In the genomic region with DNA sequence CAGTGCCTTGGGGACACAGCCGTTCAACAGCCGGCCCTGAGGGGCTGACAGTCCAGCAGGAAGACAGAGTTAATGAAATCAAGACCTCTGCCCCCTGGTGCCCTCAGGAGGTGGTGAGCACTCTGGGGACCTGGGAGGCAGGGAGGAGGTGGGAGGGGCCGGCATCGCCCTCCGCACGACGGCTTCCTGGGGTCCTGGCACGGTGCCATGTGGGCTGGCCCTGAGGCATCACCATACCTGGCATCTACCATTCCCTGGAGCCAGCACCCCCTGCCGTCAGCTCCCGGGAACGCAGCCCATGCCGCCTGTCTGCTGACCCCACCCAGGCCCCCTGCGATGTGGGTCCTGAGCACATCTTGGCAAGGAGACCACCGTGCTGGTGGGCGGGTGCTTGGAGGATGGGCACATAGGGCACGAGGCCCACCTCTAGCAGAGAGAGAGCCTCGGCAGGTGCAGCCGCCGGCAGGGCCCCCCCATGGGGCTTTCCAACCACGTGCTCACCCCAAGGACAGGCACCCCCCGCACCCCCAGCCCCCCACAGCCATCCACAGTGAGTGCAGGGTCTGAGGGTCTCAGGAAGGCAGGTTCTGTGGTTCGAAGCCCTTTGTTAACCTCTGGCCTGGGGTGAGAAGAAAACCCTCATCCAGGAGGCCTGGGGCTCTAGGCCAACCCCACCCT, we compare ENCODE assay signal across 8 cellular contexts. TPM values are rescaled to one million over a fixed set of nuclear protein-coding genes. Genes with fewer than 3 reads are reported as not detected.
DNase-seq lines count a peak whose midpoint lies in the region; ATAC-seq and TF ChIP-seq lines count a peak whose summit lies in the region.

No MANE protein-coding gene starts in this region.

- H2AK5ac ChIP-seq in mesenchymal stem cell (ENCODE audit: low read length, severe bottlenecking), result no peak overlapping the region

- H3K23ac ChIP-seq in mesenchymal stem cell (ENCODE audit: low read length in 2 of 2), result no peak overlapping the region

- H3K36me3 ChIP-seq in mesenchymal stem cell (ENCODE audit: control insufficient read depth in 1 of 2, insufficient read depth in 2 of 2, low read depth in 1 of 2, low read length in 2 of 2), result peaks cover 0 to 20% of the 10 kb centered on the region in 2 experiments

- no peak overlapping the region for H2BK12ac ChIP-seq in mesenchymal stem cell (ENCODE audit: low read length in 2 of 2)

- ATAC-seq in GM18502 (IDR thresholded peaks at IDR 0.05; ENCODE audit: poor library complexity, unreplicated experiment), result no peak

- no peak overlapping the region for H3K18ac ChIP-seq in mesenchymal stem cell (ENCODE audit: low read depth in 1 of 2, low read length in 2 of 2)

- H3K4me1 ChIP-seq in mesenchymal stem cell (ENCODE audit: control insufficient read depth, insufficient read depth, low read depth, low read length), result peaks cover 10% of the 10 kb centered on the region

- H2BK120ac ChIP-seq in mesenchymal stem cell (ENCODE audit: low read depth, low read length), result no peak overlapping the region

- DNase-seq in GM12865 (ENCODE audit: low read depth), result peak; percentile 44
- peak; percentile 64 for DNase-seq in NCI-H2227 treated with DMSO at 0.1 percent for 48 hours (lab: John Stamatoyannopoulos, UW)
- peak; percentile 85 for DNase-seq in activated CD8-positive, alpha-beta memory T cell treated with anti-CD3 and anti-CD28 coated beads, Interleukin-2, amount 50 U/mL, for 48 hours
- peak; percentile 24 for DNase-seq in fibroblast of pulmonary artery (ENCODE audit: low read depth)
- DNase-seq in stimulated activated CD4-positive, alpha-beta T cell treated with anti-CD3 and anti-CD28 coated beads, Interleukin-12 subunit alpha, Interleukin-12 subunit beta, amount 100 ng/mL, for 48 hours (ENCODE audit: low read depth in 2 of 3, low spot score in 1 of 3), result peak; percentile 8 to 34 (median 24)
- DNase-seq in mesenchymal stem cell, result no peak
- DNase-seq in AML-193 (lab: John Stamatoyannopoulos, UW), result no peak

- no peak overlapping the region for H3K4me3 ChIP-seq in GM12865 (ENCODE audit: low read depth, low read length)
- H3K4me3 ChIP-seq in fibroblast of pulmonary artery (replicated peaks; ENCODE audit: low read depth, low read length), result no peak overlapping the region
- no peak overlapping the region for H3K4me3 ChIP-seq in mesenchymal stem cell (ENCODE audit: insufficient read depth in 1 of 2, low read depth in 1 of 2, low read length in 2 of 2)

- no peaks in the 10 kb centered on the region for H3K79me1 ChIP-seq in mesenchymal stem cell (replicated peaks; ENCODE audit: low read length, poor library complexity, severe bottlenecking)

- H3K27ac ChIP-seq in mesenchymal stem cell (ENCODE audit: low read length, poor library complexity, severe bottlenecking), result no peak overlapping the region

- no peak overlapping the region for H4K91ac ChIP-seq in mesenchymal stem cell (ENCODE audit: low read length)

- H3K27me3 ChIP-seq in mesenchymal stem cell (ENCODE audit: control insufficient read depth in 1 of 2, insufficient read depth in 1 of 2, low read length in 2 of 2), result no peaks in the 10 kb centered on the region

- H4K8ac ChIP-seq in mesenchymal stem cell (ENCODE audit: low read length), result no peak overlapping the region

- H2BK15ac ChIP-seq in mesenchymal stem cell (ENCODE audit: low read depth, poor library complexity, severe bottlenecking), result no peak overlapping the region

- WGBS in mesenchymal stem cell, result 85% methylated on average over 18 of the region's 22 CpGs

- no peak overlapping the region for H3K4ac ChIP-seq in mesenchymal stem cell (ENCODE audit: low read depth in 1 of 2, low read length in 2 of 2)

- H3K9ac ChIP-seq in mesenchymal stem cell (ENCODE audit: low read length), result no peak overlapping the region

- H2BK5ac ChIP-seq in mesenchymal stem cell (ENCODE audit: low read depth, low read length, poor library complexity, severe bottlenecking), result no peak overlapping the region

- TF ChIP-seq CTCF in GM12865 (IDR thresholded peaks at IDR 0.05; ENCODE audit: insufficient read depth, low read depth, low read length, missing control alignments) (peak; percentile 43), fibroblast of pulmonary artery (IDR thresholded peaks at IDR 0.05; ENCODE audit: low read length, missing control alignments) (peak; percentile 42)

- no peak overlapping the region for H3K14ac ChIP-seq in mesenchymal stem cell (ENCODE audit: low read length in 2 of 2)

- H3K4me2 ChIP-seq in mesenchymal stem cell (ENCODE audit: low read length, poor library complexity, severe bottlenecking), result no peak overlapping the region

- H2AFZ ChIP-seq in mesenchymal stem cell (ENCODE audit: low read depth, low read length), result no peak overlapping the region

- no peaks in the 10 kb centered on the region for H3K9me3 ChIP-seq in mesenchymal stem cell (ENCODE audit: control insufficient read depth, low read length)

RNA-seq across cellular contexts. Expression of gene ZFPM1, which starts 52.5 kb away (rescaled TPM):
- polyA plus RNA-seq in mesenchymal stem cell (2013, experiment 1 of 2), result 3.4 TPM
- polyA plus RNA-seq in mesenchymal stem cell (2013, experiment 2 of 2), result 3.4 TPM

Comparison
In these comparisons a context has a peak if more than half of its experiments do, and no peak if none do; other contexts are left out.
1. DNase-seq: peak in GM12865 (single experiment), NCI-H2227 treated with DMSO at 0.1 percent for 48 hours (single experiment), activated CD8-positive, alpha-beta memory T cell treated with anti-CD3 and anti-CD28 coated beads, Interleukin-2, amount 50 U/mL, for 48 hours (single experiment), fibroblast of pulmonary artery (single experiment) and stimulated activated CD4-positive, alpha-beta T cell treated with anti-CD3 and anti-CD28 coated beads, Interleukin-12 subunit alpha, Interleukin-12 subunit beta, amount 100 ng/mL, for 48 hours (3 of 3); none in mesenchymal stem cell (single experiment) and AML-193 (0 of 2).